1 cellular context compared by ENCODE assay signal in the genomic region with DNA sequence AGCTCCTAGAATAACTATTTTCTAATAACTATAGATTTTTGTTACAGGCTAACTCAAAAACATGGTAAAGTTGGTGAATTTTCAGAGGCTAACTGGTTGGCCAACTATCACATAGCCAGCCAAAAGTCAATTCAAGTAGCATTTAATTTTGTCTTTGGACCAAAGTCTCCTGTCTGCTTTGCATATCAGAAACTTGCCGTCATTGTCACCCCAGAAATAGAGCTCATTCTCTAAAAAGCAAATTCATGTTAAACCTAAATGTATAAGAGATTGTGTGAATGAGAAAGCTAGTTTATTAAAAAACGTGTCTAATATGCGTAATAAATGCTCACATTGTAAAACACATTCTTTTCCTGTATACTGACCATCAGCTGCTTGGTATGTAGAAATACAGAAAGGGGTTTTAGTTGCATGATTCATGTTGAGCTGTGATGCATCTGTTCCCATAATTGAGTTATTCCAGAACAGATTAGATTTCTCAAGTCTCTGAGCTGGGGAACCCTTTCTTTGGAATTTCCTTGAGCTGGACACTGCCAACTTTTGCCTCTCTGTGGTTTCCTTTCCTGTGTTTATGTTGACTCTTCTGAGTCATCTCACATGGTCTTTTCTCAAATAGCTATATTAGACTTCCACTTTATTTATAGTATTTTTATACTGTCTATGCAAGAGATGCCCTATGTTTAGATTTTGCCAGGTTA.
TF ChIP-seq lines count a peak whose summit lies in the region.

No MANE protein-coding gene starts in this region.

TF ChIP-seq in SK-N-SH, 30 proteins besides CTCF, POLR2A, EP300 and RAD21 (continued from another document):
- TF ChIP-seq, protein P1, sequence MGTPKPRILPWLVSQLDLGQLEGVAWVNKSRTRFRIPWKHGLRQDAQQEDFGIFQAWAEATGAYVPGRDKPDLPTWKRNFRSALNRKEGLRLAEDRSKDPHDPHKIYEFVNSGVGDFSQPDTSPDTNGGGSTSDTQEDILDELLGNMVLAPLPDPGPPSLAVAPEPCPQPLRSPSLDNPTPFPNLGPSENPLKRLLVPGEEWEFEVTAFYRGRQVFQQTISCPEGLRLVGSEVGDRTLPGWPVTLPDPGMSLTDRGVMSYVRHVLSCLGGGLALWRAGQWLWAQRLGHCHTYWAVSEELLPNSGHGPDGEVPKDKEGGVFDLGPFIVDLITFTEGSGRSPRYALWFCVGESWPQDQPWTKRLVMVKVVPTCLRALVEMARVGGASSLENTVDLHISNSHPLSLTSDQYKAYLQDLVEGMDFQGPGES (IDR thresholded peaks at IDR 0.05; ENCODE audit: low read depth, low read length): no peak
- no peak for TF ChIP-seq EZH2phosphoT487 (IDR thresholded peaks at IDR 0.05; ENCODE audit: borderline replicate concordance, low read depth)
- TF ChIP-seq MXI1 (IDR thresholded peaks at IDR 0.05; ENCODE audit: low read depth, low read length): no peak
- TF ChIP-seq, protein P2, sequence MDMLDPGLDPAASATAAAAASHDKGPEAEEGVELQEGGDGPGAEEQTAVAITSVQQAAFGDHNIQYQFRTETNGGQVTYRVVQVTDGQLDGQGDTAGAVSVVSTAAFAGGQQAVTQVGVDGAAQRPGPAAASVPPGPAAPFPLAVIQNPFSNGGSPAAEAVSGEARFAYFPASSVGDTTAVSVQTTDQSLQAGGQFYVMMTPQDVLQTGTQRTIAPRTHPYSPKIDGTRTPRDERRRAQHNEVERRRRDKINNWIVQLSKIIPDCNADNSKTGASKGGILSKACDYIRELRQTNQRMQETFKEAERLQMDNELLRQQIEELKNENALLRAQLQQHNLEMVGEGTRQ (IDR thresholded peaks at IDR 0.05; ENCODE audit: borderline replicate concordance, low read depth, low read length): no peak
- TF ChIP-seq, protein P3, sequence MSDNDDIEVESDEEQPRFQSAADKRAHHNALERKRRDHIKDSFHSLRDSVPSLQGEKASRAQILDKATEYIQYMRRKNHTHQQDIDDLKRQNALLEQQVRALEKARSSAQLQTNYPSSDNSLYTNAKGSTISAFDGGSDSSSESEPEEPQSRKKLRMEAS (IDR thresholded peaks at IDR 0.05; ENCODE audit: low read depth): peak; percentile 78; the same call in 1 of the 2 replicates
- TF ChIP-seq, protein P4, sequence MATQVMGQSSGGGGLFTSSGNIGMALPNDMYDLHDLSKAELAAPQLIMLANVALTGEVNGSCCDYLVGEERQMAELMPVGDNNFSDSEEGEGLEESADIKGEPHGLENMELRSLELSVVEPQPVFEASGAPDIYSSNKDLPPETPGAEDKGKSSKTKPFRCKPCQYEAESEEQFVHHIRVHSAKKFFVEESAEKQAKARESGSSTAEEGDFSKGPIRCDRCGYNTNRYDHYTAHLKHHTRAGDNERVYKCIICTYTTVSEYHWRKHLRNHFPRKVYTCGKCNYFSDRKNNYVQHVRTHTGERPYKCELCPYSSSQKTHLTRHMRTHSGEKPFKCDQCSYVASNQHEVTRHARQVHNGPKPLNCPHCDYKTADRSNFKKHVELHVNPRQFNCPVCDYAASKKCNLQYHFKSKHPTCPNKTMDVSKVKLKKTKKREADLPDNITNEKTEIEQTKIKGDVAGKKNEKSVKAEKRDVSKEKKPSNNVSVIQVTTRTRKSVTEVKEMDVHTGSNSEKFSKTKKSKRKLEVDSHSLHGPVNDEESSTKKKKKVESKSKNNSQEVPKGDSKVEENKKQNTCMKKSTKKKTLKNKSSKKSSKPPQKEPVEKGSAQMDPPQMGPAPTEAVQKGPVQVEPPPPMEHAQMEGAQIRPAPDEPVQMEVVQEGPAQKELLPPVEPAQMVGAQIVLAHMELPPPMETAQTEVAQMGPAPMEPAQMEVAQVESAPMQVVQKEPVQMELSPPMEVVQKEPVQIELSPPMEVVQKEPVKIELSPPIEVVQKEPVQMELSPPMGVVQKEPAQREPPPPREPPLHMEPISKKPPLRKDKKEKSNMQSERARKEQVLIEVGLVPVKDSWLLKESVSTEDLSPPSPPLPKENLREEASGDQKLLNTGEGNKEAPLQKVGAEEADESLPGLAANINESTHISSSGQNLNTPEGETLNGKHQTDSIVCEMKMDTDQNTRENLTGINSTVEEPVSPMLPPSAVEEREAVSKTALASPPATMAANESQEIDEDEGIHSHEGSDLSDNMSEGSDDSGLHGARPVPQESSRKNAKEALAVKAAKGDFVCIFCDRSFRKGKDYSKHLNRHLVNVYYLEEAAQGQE (IDR thresholded peaks at IDR 0.05; ENCODE audit: low read depth, low read length): peak; percentile 46; the same call in 1 of the 2 replicates
- peak; percentile 83; the same call in 1 of the 2 replicates for TF ChIP-seq SIN3A (IDR thresholded peaks at IDR 0.05; ENCODE audit: borderline replicate concordance, low read depth, low read length)
- no peak for TF ChIP-seq FOXJ3 (CRISPR knock-in tag; IDR thresholded peaks at IDR 0.05)
- peak; percentile 82 for TF ChIP-seq FOXM1 (IDR thresholded peaks at IDR 0.05; ENCODE audit: low read depth)
- no peak for TF ChIP-seq SMC3 (IDR thresholded peaks at IDR 0.05; ENCODE audit: low read depth, low read length)
- peak; percentile 99 for TF ChIP-seq TCF12 (IDR thresholded peaks at IDR 0.05)
- peak; percentile 93 for TF ChIP-seq POLR2AphosphoS5 (IDR thresholded peaks at IDR 0.05; ENCODE audit: low read depth, low read length)
- TF ChIP-seq TEAD4 (IDR thresholded peaks at IDR 0.05; ENCODE audit: borderline replicate concordance, insufficient read depth): peak; percentile 96
- peak; percentile 97 for TF ChIP-seq NFIC (IDR thresholded peaks at IDR 0.05; ENCODE audit: borderline replicate concordance)
- TF ChIP-seq FOSL2 (IDR thresholded peaks at IDR 0.05; ENCODE audit: borderline replicate concordance, low read depth): peak; percentile 96
- peak; percentile 96 for TF ChIP-seq JUND (IDR thresholded peaks at IDR 0.05)
- no peak for TF ChIP-seq NRF1 (IDR thresholded peaks at IDR 0.05; ENCODE audit: low read depth, low read length)
TF ChIP-seq in SK-N-SH: peak in this region for 18.
